Comparison of ENCODE assay signal across 25 cellular contexts in genomic region chr12:117361905-117362304, GRCh38. TPM values are rescaled to one million over a fixed set of nuclear protein-coding genes. Genes with fewer than 3 reads are reported as not detected.
"Had no signal": no experiment of that assay in that cellular context is flagged by ENCODE, and none has a peak within 500 bp of the region (broad histone marks: within the 10 kb centered on the region; RNA-seq: fewer than 3 reads in every experiment).

No MANE protein-coding gene starts in this region.

- H3K9me3 Mint-ChIP-seq: activated naive CD4-positive, alpha-beta T cell treated with anti-CD3 and anti-CD28 coated beads, Interleukin-2, amount 50 U/mL, for 72 hours had no signal

- ATAC-seq: activated naive CD4-positive, alpha-beta T cell treated with anti-CD3 and anti-CD28 coated beads, Interleukin-2, amount 50 U/mL, for 72 hours; left cardiac atrium; mucosa of descending colon; stimulated activated memory B cell treated with anti-CD40 and anti-IgM and Interleukin-4, amounts not matched to agents 10 μg/mL and 1 μg/mL and 100 μg/mL, for 72 hours had no signal

- H3K36me3 ChIP-seq: sigmoid colon, stomach, suprapubic skin, tibial nerve had no signal

- H2AFZ ChIP-seq: hepatocyte had no signal

- H3K4me3 Mint-ChIP-seq: stimulated activated memory B cell treated with anti-CD40 and anti-IgM and Interleukin-4, amounts not matched to agents 10 μg/mL and 1 μg/mL and 100 μg/mL, for 72 hours had no signal

- FAIRE-seq: islet of Langerhans, TTC549, urothelium cell line had no signal

- DNase-seq: activated gamma-delta T cell treated with Interleukin-2 at 50 U/mL for 16 hours; activated T-cell treated with anti-CD3 and anti-CD28 coated beads, Interleukin-2, amount 50 U/mL, for 1 hour; aorta; cerebellar nuclear complex; cortex of kidney; erythroblast; foreskin keratinocyte; left cardiac atrium; mesenchymal stem cell; mucosa of descending colon; posterior cingulate gyrus; sigmoid colon; stimulated activated CD4-positive, alpha-beta T cell treated with anti-CD3 and anti-CD28 coated beads, Interleukin-15, amount 100 ng/mL, for 24 hours; stomach; T-helper 1 cell had no signal

- H3K36me3 Mint-ChIP-seq: stimulated activated memory B cell treated with anti-CD40 and anti-IgM and Interleukin-4, amounts not matched to agents 10 μg/mL and 1 μg/mL and 100 μg/mL, for 72 hours had no signal

- H3K9me3 ChIP-seq: mucosa of descending colon, sigmoid colon, stomach, suprapubic skin, tibial nerve had no signal

- H3K27ac Mint-ChIP-seq: activated naive CD4-positive, alpha-beta T cell treated with anti-CD3 and anti-CD28 coated beads, Interleukin-2, amount 50 U/mL, for 72 hours; stimulated activated memory B cell treated with anti-CD40 and anti-IgM and Interleukin-4, amounts not matched to agents 10 μg/mL and 1 μg/mL and 100 μg/mL, for 72 hours had no signal

- H3K4me1 Mint-ChIP-seq: stimulated activated memory B cell treated with anti-CD40 and anti-IgM and Interleukin-4, amounts not matched to agents 10 μg/mL and 1 μg/mL and 100 μg/mL, for 72 hours had no signal

- H3K4me3 ChIP-seq: hepatocyte, mucosa of descending colon, sigmoid colon, smooth muscle cell, stomach had no signal

- H3K79me2 ChIP-seq: hepatocyte had no signal

- H3K4me1 ChIP-seq: foreskin keratinocyte, sigmoid colon had no signal

- H3K27ac ChIP-seq: foreskin keratinocyte, hepatocyte, sigmoid colon, stomach, suprapubic skin had no signal

RNA-seq across cellular contexts. Expression of gene NOS1, which starts 0.5 kb away (rescaled TPM):
- total RNA-seq: glomerular endothelial cell, hepatocyte had no signal
